1 cellular context compared by ENCODE assay signal in the genomic region with DNA sequence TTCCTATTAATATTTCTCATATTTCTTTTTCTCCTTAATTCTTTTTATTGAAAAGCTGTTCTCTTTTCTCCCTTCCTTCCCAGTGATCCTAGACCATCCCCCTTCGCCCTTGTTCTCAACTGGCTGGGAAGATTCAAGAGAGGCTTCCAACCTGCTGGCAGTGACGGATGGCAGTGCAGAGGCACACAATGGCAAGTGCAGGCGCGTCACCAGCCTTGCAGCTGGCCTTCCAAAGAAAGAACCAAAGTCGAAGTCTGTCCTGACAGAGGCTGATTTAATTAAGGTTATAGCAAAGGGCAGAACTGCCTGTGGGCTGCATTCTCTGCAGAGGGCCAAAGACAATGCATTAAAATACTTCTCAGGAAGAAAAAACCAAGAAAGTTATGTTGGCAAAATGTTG.
TF ChIP-seq lines count a peak whose summit lies in the region.

No MANE protein-coding gene starts in this region.

TF ChIP-seq in WTC11, 78 proteins besides CTCF, POLR2A, EP300 and RAD21 (continued from another document):
- TF ChIP-seq, protein P1, sequence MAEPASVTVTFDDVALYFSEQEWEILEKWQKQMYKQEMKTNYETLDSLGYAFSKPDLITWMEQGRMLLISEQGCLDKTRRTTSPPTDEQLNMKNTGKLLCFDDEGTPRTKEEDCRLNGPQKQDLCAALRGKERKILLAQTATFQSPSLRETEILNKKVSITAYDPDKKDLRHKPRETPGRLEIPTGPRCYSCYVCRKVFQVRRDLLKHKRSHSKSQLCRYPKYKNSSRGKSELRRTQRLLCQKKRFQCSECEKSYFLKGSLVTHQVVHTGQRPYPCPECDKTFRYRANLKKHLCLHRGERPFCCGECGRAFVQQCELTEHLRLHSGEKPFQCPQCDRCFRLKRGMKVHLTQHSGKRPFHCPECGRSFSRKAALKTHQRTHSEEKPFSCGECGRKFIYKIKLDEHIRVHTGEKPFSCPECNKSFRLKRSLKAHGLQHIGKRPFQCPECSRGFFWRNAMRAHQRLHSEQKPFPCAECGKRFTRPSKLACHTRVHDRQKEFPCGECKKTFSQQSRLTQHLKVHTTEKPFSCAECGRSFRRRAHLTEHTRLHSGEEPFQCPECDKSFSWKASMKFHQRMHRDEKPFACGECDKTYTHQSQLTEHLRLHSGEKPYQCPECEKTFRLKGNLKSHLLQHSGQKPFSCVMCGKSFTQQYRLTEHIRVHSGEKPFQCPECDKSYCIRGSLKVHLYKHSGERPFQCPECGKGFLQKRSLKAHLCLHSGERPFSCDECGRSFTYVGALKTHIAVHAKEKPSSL (CRISPR knock-in tag; conservative IDR thresholded peaks at IDR 0.05): no peak
- TF ChIP-seq FOXK1 (CRISPR knock-in tag; IDR thresholded peaks at IDR 0.05): no peak
- TF ChIP-seq, protein P2, sequence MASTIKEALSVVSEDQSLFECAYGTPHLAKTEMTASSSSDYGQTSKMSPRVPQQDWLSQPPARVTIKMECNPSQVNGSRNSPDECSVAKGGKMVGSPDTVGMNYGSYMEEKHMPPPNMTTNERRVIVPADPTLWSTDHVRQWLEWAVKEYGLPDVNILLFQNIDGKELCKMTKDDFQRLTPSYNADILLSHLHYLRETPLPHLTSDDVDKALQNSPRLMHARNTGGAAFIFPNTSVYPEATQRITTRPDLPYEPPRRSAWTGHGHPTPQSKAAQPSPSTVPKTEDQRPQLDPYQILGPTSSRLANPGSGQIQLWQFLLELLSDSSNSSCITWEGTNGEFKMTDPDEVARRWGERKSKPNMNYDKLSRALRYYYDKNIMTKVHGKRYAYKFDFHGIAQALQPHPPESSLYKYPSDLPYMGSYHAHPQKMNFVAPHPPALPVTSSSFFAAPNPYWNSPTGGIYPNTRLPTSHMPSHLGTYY (CRISPR knock-in tag; IDR thresholded peaks at IDR 0.05): no peak
TF ChIP-seq in WTC11: peak in this region for 0.
